12 cellular contexts compared by ENCODE assay signal in genomic region chr13:59413121-59413520, GRCh38.
DNase-seq lines count a peak whose midpoint lies in the region; ATAC-seq and TF ChIP-seq lines count a peak whose summit lies in the region.
"Had no signal": no experiment of that assay in that cellular context is flagged by ENCODE, and none has a peak within 500 bp of the region (broad histone marks: within the 10 kb centered on the region; RNA-seq: fewer than 3 reads in every experiment).

No MANE protein-coding gene starts in this region.

- intact Hi-C loops in Calu3 (cut with micrococcal nuclease; ENCODE audit: unreplicated experiment) = no loop called here
- intact Hi-C loops in posterior cingulate gyrus (cut with DNase I) = no loop called here
- intact Hi-C loops in CD14-positive monocyte (cut with micrococcal nuclease) = no loop called here

- no TSS peak for BruUV-seq in Calu3 (replicated peaks; lab: Mats Ljungman, UMichigan)

- CTCF ChIA-PET in Calu3 (lab: Charles Lee) = no interaction called here

- H3K4me1 Mint-ChIP-seq in Calu3 (ENCODE audit: low read depth, unreplicated experiment) (peaks cover 9% of the 10 kb centered on the region), CD14-positive monocyte (no peaks in the 10 kb centered on the region)

- no peak overlapping the region for H3K4me3 Mint-ChIP-seq in Calu3 (ENCODE audit: low read depth, unreplicated experiment)
- no peak overlapping the region for H3K4me3 Mint-ChIP-seq in CD14-positive monocyte

- DNase-seq in Calu3 (peak; percentile 0), SIG-M5 treated with dmso at 0.1 percent for 504 hours (lab: John Stamatoyannopoulos, UW; ENCODE audit: unreplicated experiment) (peak; percentile 85), posterior cingulate gyrus (no peak), CD14-positive monocyte (ENCODE audit: low spot score) (no peak), NCI-H446 treated with DMSO at 0.1 percent for 48 hours (lab: John Stamatoyannopoulos, UW) (no peak), GM13976 (ENCODE audit: low spot score) (no peak)
- DNase-seq: H7, left colon, NCI-H524 treated with DMSO at 0.1 percent for 48 hours, transverse colon had no signal

- ATAC-seq in GM19468 (IDR thresholded peaks at IDR 0.05; ENCODE audit: extremely low read depth, unreplicated experiment) (peak; percentile 46), HG03175 (IDR thresholded peaks at IDR 0.05; ENCODE audit: unreplicated experiment) (peak; percentile 68)
- ATAC-seq: left colon had no signal

- no peaks in the 10 kb centered on the region for H3K27me3 Mint-ChIP-seq in Calu3 (ENCODE audit: unreplicated experiment)
- peaks cover 0 to 2% (median 2%) of the 10 kb centered on the region in 3 donors for H3K27me3 Mint-ChIP-seq in CD14-positive monocyte (ENCODE audit: low read depth in 3 of 3)

- TF ChIP-seq CTCF in Calu3 (IDR thresholded peaks at IDR 0.05; ENCODE audit: unreplicated experiment) (no peak), CD14-positive monocyte (IDR thresholded peaks at IDR 0.05) (no peak), GM13976 (IDR thresholded peaks at IDR 0.05; ENCODE audit: borderline replicate concordance, control extremely low read depth, extremely low read depth, insufficient read depth, missing control alignments) (no peak)

- H3K27ac Mint-ChIP-seq in Calu3 (ENCODE audit: unreplicated experiment) (peak overlapping the region; percentile 68), CD14-positive monocyte (no peak overlapping the region)

- in situ Hi-C loops in GM13976 (cut with MboI; ENCODE audit: low sequenced_read_pairs, unreplicated experiment) = no loop called here

- H3K36me3 Mint-ChIP-seq in Calu3 (ENCODE audit: insufficient read depth, unreplicated experiment) = no peaks in the 10 kb centered on the region
- no peaks in the 10 kb centered on the region for H3K36me3 Mint-ChIP-seq in CD14-positive monocyte

- H3K9me3 Mint-ChIP-seq in Calu3 (ENCODE audit: low read depth, unreplicated experiment) = no peaks in the 10 kb centered on the region
- H3K9me3 Mint-ChIP-seq in CD14-positive monocyte = peaks cover 2 to 16% (median 3%) of the 10 kb centered on the region in 7 donors

Comparison
In these comparisons a context has a peak if more than half of its experiments do, and no peak if none do; other contexts are left out.
1. DNase-seq: peak in Calu3 (single experiment) and SIG-M5 treated with dmso at 0.1 percent for 504 hours (single experiment); none in posterior cingulate gyrus (0 of 10), CD14-positive monocyte (single experiment), NCI-H446 treated with DMSO at 0.1 percent for 48 hours (single experiment) and GM13976 (single experiment).